In genomic region chr19:55647732-55648656, GRCh38 we compare ENCODE assay signal across 8 cellular contexts.
A peak's percentile ranks its signal among the peaks of the same experiment; 100 is the strongest.
DNase-seq lines count a peak whose midpoint lies in the region; ATAC-seq and TF ChIP-seq lines count a peak whose summit lies in the region.

Gene CCDC106, plus strand, starts transcription at chr19:55648212. Its CDS starts 835 bp downstream, at chr19:55649047.

- DNase-seq in NCI-H1048 (lab: John Stamatoyannopoulos, UW), result peak; percentile 38
- DNase-seq in coronary artery (ENCODE audit: low spot score), result no peak
- peak; percentile 16 for DNase-seq in kidney glomerular epithelial cell (lab: John Stamatoyannopoulos, UW)
- DNase-seq in stimulated activated CD4-positive, alpha-beta T cell treated with anti-CD3 and anti-CD28 coated beads, Interleukin-2, amount 100 ng/mL, for 24 hours, result peak; percentile 49 to 54

- H3K27ac ChIP-seq in 22Rv1, result peak within 1 kb of the TSS; percentile 85
- H3K27ac ChIP-seq in coronary artery, result peak within 1 kb of the TSS; percentile 84 to 93

- TF ChIP-seq CTCF in 22Rv1 (IDR thresholded peaks at IDR 0.05), result no peak
- no peak for TF ChIP-seq CTCF in WI38 (IDR thresholded peaks at IDR 0.05; ENCODE audit: low read depth, low read length)
- no peak for TF ChIP-seq CTCF in coronary artery (IDR thresholded peaks at IDR 0.05)

- ATAC-seq in HG03039 (IDR thresholded peaks at IDR 0.05; ENCODE audit: unreplicated experiment), result no peak

- H3K4me3 ChIP-seq in WI38 (ENCODE audit: low read depth, low read length) (peak within 1 kb of the TSS; percentile 73), coronary artery (peak within 1 kb of the TSS; percentile 99)

- peak; percentile 31 for TF ChIP-seq POLR2A in GM15510 (IDR thresholded peaks at IDR 0.05; ENCODE audit: borderline replicate concordance, extremely low read depth, insufficient read length)
